ENCODE assay signal across 10 cellular contexts in the genomic region with DNA sequence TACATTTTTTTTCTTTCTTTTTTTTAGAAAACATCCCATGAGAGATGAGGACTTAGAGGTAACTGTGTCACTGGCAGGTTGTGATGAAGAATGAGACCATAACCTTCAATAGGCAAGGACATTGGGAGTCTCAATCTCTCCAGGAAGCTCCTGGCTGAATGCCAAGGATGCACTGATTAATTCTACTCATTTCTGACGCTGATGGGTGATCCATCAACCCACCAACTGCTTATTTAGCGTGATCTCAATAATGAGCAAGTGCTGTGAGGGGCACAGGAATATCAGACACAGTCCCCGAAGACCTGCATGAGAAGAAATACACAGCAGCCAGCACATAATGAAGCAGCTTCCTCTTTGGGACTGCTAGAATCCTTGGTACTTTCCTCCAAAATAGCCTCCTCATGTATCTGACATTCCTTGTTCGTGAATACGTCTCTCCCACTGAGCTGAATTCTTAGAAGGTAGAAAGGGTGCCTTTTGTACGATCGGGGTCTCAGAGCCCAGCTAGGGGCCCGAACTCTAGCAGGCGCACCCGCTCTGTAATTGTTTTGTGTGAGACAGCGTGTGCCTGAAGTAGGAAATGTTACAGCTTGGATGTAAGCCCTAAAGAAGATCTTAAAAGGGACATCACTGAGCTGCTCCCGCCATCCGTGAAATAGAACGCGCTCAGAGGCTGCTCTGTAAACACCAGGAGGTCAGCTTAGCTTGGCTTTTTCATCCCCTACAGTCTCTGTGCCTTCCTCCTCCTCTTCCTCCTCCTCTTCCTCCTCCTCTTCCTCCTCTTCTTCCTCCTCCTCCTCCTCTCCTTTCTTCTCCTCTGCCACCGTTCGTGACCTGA. TPM values are rescaled to one million over a fixed set of nuclear protein-coding genes. Genes with fewer than 3 reads are reported as not detected.
DNase-seq lines count a peak whose midpoint lies in the region; ATAC-seq and TF ChIP-seq lines count a peak whose summit lies in the region.
"Had no signal": no experiment of that assay in that cellular context is flagged by ENCODE, and none has a peak within 500 bp of the region (broad histone marks: within the 10 kb centered on the region; RNA-seq: fewer than 3 reads in every experiment).

No MANE protein-coding gene starts in this region.

- H3K4me1 ChIP-seq in GM23338 (ENCODE audit: insufficient read depth): peaks cover 59% of the 10 kb centered on the region
- H3K4me1 ChIP-seq in gastroesophageal sphincter: peaks cover 6 to 97% (median 27%) of the 10 kb centered on the region in 3 donors
- peaks cover 40% of the 10 kb centered on the region for H3K4me1 ChIP-seq in rectal smooth muscle tissue (ENCODE audit: control insufficient read depth, insufficient read depth, low read length)

- no peaks in the 10 kb centered on the region for H3K9me3 Mint-ChIP-seq in GM23338

- no peak for TF ChIP-seq EP300 in gastroesophageal sphincter (IDR thresholded peaks at IDR 0.05)

- H3K9me3 ChIP-seq in SK-N-MC (ENCODE audit: low read depth, low read length) (no peaks in the 10 kb centered on the region), gastroesophageal sphincter (no peaks in the 10 kb centered on the region)
- H3K9me3 ChIP-seq: heart right ventricle had no signal

- peak overlapping the region; percentile 58 for H3K4me2 ChIP-seq in GM23338

- no peak for TF ChIP-seq POLR2A in gastroesophageal sphincter (IDR thresholded peaks at IDR 0.05)

- ATAC-seq in GM23338 (peak; percentile 27), gastroesophageal sphincter (no peak), HG02884 (IDR thresholded peaks at IDR 0.05; ENCODE audit: unreplicated experiment) (no peak), HG03520 (IDR thresholded peaks at IDR 0.05; ENCODE audit: unreplicated experiment) (no peak)
- ATAC-seq: HepG2 had no signal

- H2AFZ ChIP-seq in GM23338: no peak overlapping the region

- no peaks in the 10 kb centered on the region for H3K27me3 ChIP-seq in GM23338 (ENCODE audit: insufficient read depth)
- no peaks in the 10 kb centered on the region for H3K27me3 ChIP-seq in gastroesophageal sphincter
- H3K27me3 ChIP-seq in rectal smooth muscle tissue (ENCODE audit: control insufficient read depth, insufficient read depth, low read length): no peaks in the 10 kb centered on the region

- H3K36me3 ChIP-seq in GM23338 (ENCODE audit: insufficient read depth) (no peaks in the 10 kb centered on the region), SK-N-MC (ENCODE audit: insufficient read depth, low read length) (peaks cover 56% of the 10 kb centered on the region), gastroesophageal sphincter (no peaks in the 10 kb centered on the region), rectal smooth muscle tissue (ENCODE audit: control insufficient read depth, insufficient read depth, low read length) (no peaks in the 10 kb centered on the region)
- H3K36me3 ChIP-seq: heart right ventricle had no signal

- 9 to 16% methylated on average over 6 to 9 of the region's 17 CpGs for WGBS in gastroesophageal sphincter (ENCODE audit: low coverage in 1 of 2), 2 donors

- peaks cover 2% of the 10 kb centered on the region for H3K27me3 Mint-ChIP-seq in GM23338 (ENCODE audit: insufficient read depth, low read depth, poor library complexity)

- H3K27ac Mint-ChIP-seq in GM23338: peak overlapping the region; percentile 45

- H3K9ac ChIP-seq in SK-N-MC (ENCODE audit: insufficient read length) (no peak overlapping the region), rectal smooth muscle tissue (ENCODE audit: low read length) (no peak overlapping the region)

- TF ChIP-seq CTCF in GM23338 (conservative IDR thresholded peaks at IDR 0.05; ENCODE audit: low read depth in 2 of 2): no peak
- no peak for TF ChIP-seq CTCF in gastroesophageal sphincter (IDR thresholded peaks at IDR 0.05)

- DNase-seq in GM23338 (ENCODE audit: low spot score) (no peak), SK-N-MC (ENCODE audit: low read depth, low spot score) (no peak), NCI-H187 treated with DMSO at 0.1 percent for 48 hours (lab: John Stamatoyannopoulos, UW) (no peak), NCI-H2107 treated with DMSO at 0.1 percent for 48 hours (lab: John Stamatoyannopoulos, UW; ENCODE audit: unreplicated experiment) (no peak)
- DNase-seq: heart right ventricle had no signal

- H3F3A ChIP-seq in GM23338 (replicated peaks; ENCODE audit: low read depth): peaks cover 14% of the 10 kb centered on the region; the same call in 1 of the 2 replicates

- H4K20me1 ChIP-seq in GM23338 (replicated peaks; ENCODE audit: insufficient read depth): no peaks in the 10 kb centered on the region

- H3K27ac ChIP-seq in GM23338 (ENCODE audit: low read depth) (0 out of 2 replicates have a peak overlapping the region, but pooled peaks have one; percentile 72), SK-N-MC (peak overlapping the region; percentile 44), gastroesophageal sphincter (peak overlapping the region; percentile 3 to 95 (median 89)), rectal smooth muscle tissue (ENCODE audit: low read depth, low read length) (peak overlapping the region; percentile 83)

- peak overlapping the region; percentile 12; the same call in 1 of the 3 replicates for H3K4me3 Mint-ChIP-seq in GM23338

- no peaks in the 10 kb centered on the region for H3K9me2 ChIP-seq in GM23338 (ENCODE audit: insufficient read depth)

- H3K4me3 ChIP-seq in GM23338 (no peak overlapping the region), SK-N-MC (no peak overlapping the region), gastroesophageal sphincter (peak overlapping the region in 1 of 2 donors; percentile 31), rectal smooth muscle tissue (ENCODE audit: low read length) (peak overlapping the region; percentile 28)

- H3K36me3 Mint-ChIP-seq in GM23338 (ENCODE audit: low read depth): peaks cover 5% of the 10 kb centered on the region

- H3K79me2 ChIP-seq in GM23338 (replicated peaks; ENCODE audit: insufficient read depth): peaks cover 66% of the 10 kb centered on the region

- H3K4me1 Mint-ChIP-seq in GM23338: peaks cover 55% of the 10 kb centered on the region

TF ChIP-seq in GM23338, 12 proteins besides CTCF, POLR2A, EP300 and RAD21:
- TF ChIP-seq, protein P1, sequence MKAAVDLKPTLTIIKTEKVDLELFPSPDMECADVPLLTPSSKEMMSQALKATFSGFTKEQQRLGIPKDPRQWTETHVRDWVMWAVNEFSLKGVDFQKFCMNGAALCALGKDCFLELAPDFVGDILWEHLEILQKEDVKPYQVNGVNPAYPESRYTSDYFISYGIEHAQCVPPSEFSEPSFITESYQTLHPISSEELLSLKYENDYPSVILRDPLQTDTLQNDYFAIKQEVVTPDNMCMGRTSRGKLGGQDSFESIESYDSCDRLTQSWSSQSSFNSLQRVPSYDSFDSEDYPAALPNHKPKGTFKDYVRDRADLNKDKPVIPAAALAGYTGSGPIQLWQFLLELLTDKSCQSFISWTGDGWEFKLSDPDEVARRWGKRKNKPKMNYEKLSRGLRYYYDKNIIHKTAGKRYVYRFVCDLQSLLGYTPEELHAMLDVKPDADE (IDR thresholded peaks at IDR 0.05): no peak

RNA-seq across cellular contexts. Expression of a gene that starts 7.2 kb away (rescaled TPM):
- 18.4 and 22.2 TPM in 2 replicates for total RNA-seq in GM23338 (2014; rRNA removed; shearing (Covaris generic))
- 7.1 and 8.4 TPM in 2 replicates for polyA plus RNA-seq in GM23338 (2016; fragmentation: Nextera tagmentation; extraction: Ambion mirVana)
- 100 to 1,000 TPM in 3 of 4 donors, 10 to 100 TPM in 1; 89.1 to 274 (median 151) TPM for total RNA-seq in gastroesophageal sphincter
- total RNA-seq: HepG2 had no signal
- polyA plus RNA-seq: HepG2 had no signal
